In genomic region chr20:35342154-35342769, GRCh38 we compare ENCODE assay signal across 1 cellular context.
TF ChIP-seq lines count a peak whose summit lies in the region.

No MANE protein-coding gene starts in this region.

TF ChIP-seq in GM12878, 131 proteins besides CTCF, POLR2A, EP300 and RAD21 (continued from another document):
- TF ChIP-seq PBX3 (IDR thresholded peaks at IDR 0.05; ENCODE audit: insufficient replicate concordance, low read depth, low read length) (no peak), STAT1 (conservative IDR thresholded peaks at IDR 0.05) (no peak), TAF1 (IDR thresholded peaks at IDR 0.05; ENCODE audit: borderline replicate concordance, low read depth, low read length) (no peak), SUZ12 (IDR thresholded peaks at IDR 0.05; ENCODE audit: unreplicated experiment) (no peak), IKZF1 (conservative IDR thresholded peaks at IDR 0.05) (no peak), KDM1A (IDR thresholded peaks at IDR 0.05; ENCODE audit: borderline replicate concordance) (no peak), MXI1 (IDR thresholded peaks at IDR 0.05; ENCODE audit: low read depth, low read length) (no peak)
